8 cellular contexts compared by ENCODE assay signal in genomic region chr2:241609859-241610793, GRCh38. TPM values are rescaled to one million over a fixed set of nuclear protein-coding genes. Genes with fewer than 3 reads are reported as not detected.
DNase-seq lines count a peak whose midpoint lies in the region; ATAC-seq and TF ChIP-seq lines count a peak whose summit lies in the region.

No MANE protein-coding gene starts in this region.

- peak; percentile 89 for ATAC-seq in GM21576 (IDR thresholded peaks at IDR 0.05; ENCODE audit: unreplicated experiment)

- peak; percentile 71 for DNase-seq in DMS153 (lab: John Stamatoyannopoulos, UW)
- DNase-seq in Jurkat, Clone E6-1 (ENCODE audit: low read depth, low spot score) = peak; percentile 84
- peak; percentile 82 for DNase-seq in T-helper 22 cell (ENCODE audit: low read depth)
- DNase-seq in astrocyte of the hippocampus (ENCODE audit: low read depth, low spot score) = peak; percentile 96
- DNase-seq in iPS DF 19.7 (ENCODE audit: low read depth, low spot score) = peak; percentile 52
- DNase-seq in sigmoid colon = peak; percentile 93
- DNase-seq in COLO668 (lab: John Stamatoyannopoulos, UW; ENCODE audit: unreplicated experiment) = no peak

- WGBS in sigmoid colon, 2 donors = 9 to 10% methylated on average over 76 of the region's 76 CpGs

- H3K27me3 ChIP-seq in sigmoid colon = no peaks in the 10 kb centered on the region

- peak overlapping the region; percentile 80 to 84 (median 84) for H3K27ac ChIP-seq in sigmoid colon

- TF ChIP-seq POLR2A in sigmoid colon (IDR thresholded peaks at IDR 0.05) = peak in 1 of 2 donors; percentile 8

- peaks cover 0 to 26% (median 23%) of the 10 kb centered on the region in 4 donors for H3K4me1 ChIP-seq in sigmoid colon

- H3K36me3 ChIP-seq in sigmoid colon = peaks cover 0 to 14% (median 7%) of the 10 kb centered on the region in 4 donors

- H3K4me3 ChIP-seq in Jurkat, Clone E6-1 (ENCODE audit: low read length) = peak overlapping the region; percentile 42
- peak overlapping the region; percentile 45 to 67 (median 66) for H3K4me3 ChIP-seq in sigmoid colon

- TF ChIP-seq CTCF in sigmoid colon (IDR thresholded peaks at IDR 0.05) = peak in 3 of 4 experiments; percentile 21 to 73 (median 45)

- TF ChIP-seq EP300 in sigmoid colon (IDR thresholded peaks at IDR 0.05) = no peak

- intact Hi-C loops in sigmoid colon (cut with DNase I) = loop anchor here (1.0 to 5.0 kb wide), 5 partner anchors 27 to 253 kb away; partner anchors contain the start of genes ATG4B, FARP2, STK25 and THAP4

- H3K9me3 ChIP-seq in sigmoid colon = no peaks in the 10 kb centered on the region

RNA-seq across cellular contexts. Expression of gene THAP4, which starts 26.8 kb away (rescaled TPM):
- polyA plus RNA-seq in Jurkat, Clone E6-1 (2012; ENCODE audit: insufficient read depth, insufficient read length) = 60.5 TPM
- total RNA-seq in sigmoid colon = 10 to 100 TPM; 28.9 to 44.7 (median 38.4) TPM
- polyA plus RNA-seq in sigmoid colon = 100 to 1,000 TPM in 2 of 3 donors, 10 to 100 TPM in 1; 69.3 to 112 (median 109) TPM

RNA-seq across cellular contexts. Expression of gene ATG4B, which starts 27.4 kb away (rescaled TPM):
- 88.6 TPM for polyA plus RNA-seq in Jurkat, Clone E6-1 (2012; ENCODE audit: insufficient read depth, insufficient read length)
- total RNA-seq in sigmoid colon = 10 to 100 TPM; 35.2 to 69.8 (median 45.2) TPM
- 10 to 100 TPM; 27.6 to 70.7 (median 29.4) TPM for polyA plus RNA-seq in sigmoid colon

RNA-seq across cellular contexts. Expression of gene BOK, which starts 51.6 kb away (rescaled TPM):
- polyA plus RNA-seq in Jurkat, Clone E6-1 (2012; ENCODE audit: insufficient read depth, insufficient read length) = 2.7 TPM
- total RNA-seq in sigmoid colon = 100 to 1,000 TPM in 1 of 4 donors, 10 to 100 TPM in 3; 46.6 to 112 (median 81.0) TPM
- 10 to 100 TPM in 1 of 3 donors, 1 to 10 TPM in 2; 6.2 to 12.7 (median 8.4) TPM for polyA plus RNA-seq in sigmoid colon
